Comparison of ENCODE assay signal across 11 cellular contexts in the genomic region with DNA sequence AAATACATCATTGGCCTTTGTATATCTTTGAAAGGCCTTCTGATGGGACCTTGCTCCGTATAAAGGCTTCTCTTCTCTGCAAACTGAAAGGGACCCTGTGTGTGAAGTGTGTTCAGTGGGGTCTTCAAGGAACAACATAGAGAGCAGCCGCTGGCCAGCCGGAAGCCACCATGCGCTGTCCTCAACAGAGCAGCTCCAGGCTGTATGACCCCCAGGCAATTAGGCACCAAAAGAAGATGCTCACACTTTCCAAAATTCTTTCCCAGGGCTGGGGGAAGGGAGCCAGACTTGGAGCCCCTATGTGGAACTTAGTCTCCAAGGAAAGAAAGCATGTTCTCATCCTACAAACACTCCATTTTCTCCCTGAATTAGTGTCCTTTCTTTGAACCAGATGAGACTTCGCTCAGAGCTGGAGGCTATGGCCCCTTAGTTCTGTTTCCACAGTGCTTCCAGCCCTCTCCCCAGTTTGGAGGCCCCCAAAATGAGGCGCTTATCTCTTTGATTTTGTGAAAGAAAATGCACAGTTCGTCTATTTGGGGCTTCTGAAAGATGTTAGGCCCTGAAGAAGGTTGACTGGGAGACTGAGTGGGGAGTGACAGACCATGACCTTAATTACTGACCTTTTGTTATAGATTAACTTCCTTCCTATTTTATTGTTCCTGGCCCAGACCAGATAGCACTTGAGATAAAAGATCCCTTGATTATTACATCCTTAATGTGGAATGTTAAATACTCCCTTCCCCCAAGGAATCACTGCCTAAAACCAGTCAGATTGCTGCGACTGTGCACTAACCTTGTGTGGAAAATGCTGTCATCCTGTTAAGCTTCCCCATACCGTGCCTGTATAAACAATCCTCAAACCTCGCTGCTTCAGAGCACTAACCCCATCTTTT.
DNase-seq lines count a peak whose midpoint lies in the region; ATAC-seq and TF ChIP-seq lines count a peak whose summit lies in the region.
"Had no signal": no experiment of that assay in that cellular context is flagged by ENCODE, and none has a peak within 500 bp of the region (broad histone marks: within the 10 kb centered on the region; RNA-seq: fewer than 3 reads in every experiment).

No MANE protein-coding gene starts in this region.

- WGBS in endodermal cell (ENCODE audit: insufficient coverage in 1 of 2, insufficient read length in 1 of 2), 2 experiments: 75 to 86% methylated on average over 3 to 10 of the region's 10 CpGs
- 65% methylated on average over 10 of the region's 10 CpGs for whole genome bisulfite sequencing in prostate gland

- no peaks in the 10 kb centered on the region for H3K9me2 ChIP-seq in Loucy (replicated peaks; ENCODE audit: low read depth, low read length)

- no peak for TF ChIP-seq POLR2A in prostate gland (IDR thresholded peaks at IDR 0.05)

- H3K4me1 ChIP-seq in Loucy (ENCODE audit: insufficient read depth, low read length, poor library complexity, severe bottlenecking): peaks cover 51% of the 10 kb centered on the region
- H3K4me1 ChIP-seq in endodermal cell (ENCODE audit: control insufficient read depth, insufficient read depth, low read length): peaks cover 25% of the 10 kb centered on the region
- H3K4me1 ChIP-seq in prostate gland (replicated peaks): no peaks in the 10 kb centered on the region
- H3K4me1 ChIP-seq in BE2C: peaks cover 27% of the 10 kb centered on the region

- CTCF ChIA-PET in activated CD4-positive, alpha-beta T cell treated with anti-CD3 and anti-CD28 coated beads for 36 hours (lab: Charles Lee): interaction anchor here (0.6 kb wide), 1 partner anchor 618 kb away, joined by 3 read pairs; no protein-coding TSS in a partner anchor

- H3K79me2 ChIP-seq in Loucy (ENCODE audit: insufficient read depth, low read length): peaks cover 7% of the 10 kb centered on the region; the same call in 1 of the 2 replicates

- peaks cover 45% of the 10 kb centered on the region for H3K4me1 Mint-ChIP-seq in endodermal cell
- H3K4me1 Mint-ChIP-seq in naive thymus-derived CD8-positive, alpha-beta T cell: peaks cover 11 to 37% (median 19%) of the 10 kb centered on the region in 4 donors
- H3K4me1 Mint-ChIP-seq in activated CD4-positive, alpha-beta T cell treated with anti-CD3 and anti-CD28 coated beads for 36 hours: peaks cover 23% of the 10 kb centered on the region

- H3K27me3 ChIP-seq in Loucy (ENCODE audit: insufficient read depth, low read length, poor library complexity, severe bottlenecking) (no peaks in the 10 kb centered on the region), endodermal cell (ENCODE audit: control insufficient read depth, insufficient read depth, low read length, poor library complexity, severe bottlenecking) (no peaks in the 10 kb centered on the region), prostate gland (replicated peaks; ENCODE audit: insufficient read depth) (no peaks in the 10 kb centered on the region), BE2C (no peaks in the 10 kb centered on the region)
- H3K27me3 ChIP-seq: sigmoid colon had no signal

- no peaks in the 10 kb centered on the region for H3K9me3 ChIP-seq in Loucy (ENCODE audit: insufficient read depth, low read depth, low read length)
- no peaks in the 10 kb centered on the region for H3K9me3 ChIP-seq in endodermal cell (ENCODE audit: control insufficient read depth, low read length)
- H3K9me3 ChIP-seq in prostate gland: no peaks in the 10 kb centered on the region
- no peaks in the 10 kb centered on the region for H3K9me3 ChIP-seq in BE2C
- H3K9me3 ChIP-seq: sigmoid colon had no signal

- TF ChIP-seq CTCF in C4-2B (conservative IDR thresholded peaks at IDR 0.05) (no peak), Loucy (conservative IDR thresholded peaks at IDR 0.05; ENCODE audit: low read length) (no peak), endodermal cell (conservative IDR thresholded peaks at IDR 0.05) (no peak), prostate gland (IDR thresholded peaks at IDR 0.05) (no peak), BE2C (IDR thresholded peaks at IDR 0.05; ENCODE audit: low read depth, low read length) (no peak)

- H3K27ac ChIP-seq in C4-2B (peak overlapping the region; percentile 66), endodermal cell (ENCODE audit: low read depth, low read length) (peak overlapping the region; percentile 88), prostate gland (no peak overlapping the region)

- no peaks in the 10 kb centered on the region for H3K27me3 Mint-ChIP-seq in endodermal cell (ENCODE audit: insufficient read depth)
- no peaks in the 10 kb centered on the region for H3K27me3 Mint-ChIP-seq in naive thymus-derived CD8-positive, alpha-beta T cell
- no peaks in the 10 kb centered on the region for H3K27me3 Mint-ChIP-seq in activated CD4-positive, alpha-beta T cell treated with anti-CD3 and anti-CD28 coated beads for 36 hours

- H3K9ac ChIP-seq in Loucy (ENCODE audit: low read depth, low read length, poor library complexity, severe bottlenecking): no peak overlapping the region
- H3K9ac ChIP-seq in endodermal cell (ENCODE audit: extremely low read depth, low read length, poor library complexity, severe bottlenecking): peak overlapping the region; percentile 5

- peak overlapping the region; percentile 12 for H3K4me3 Mint-ChIP-seq in endodermal cell
- no peak overlapping the region for H3K4me3 Mint-ChIP-seq in naive thymus-derived CD8-positive, alpha-beta T cell
- H3K4me3 Mint-ChIP-seq in activated CD4-positive, alpha-beta T cell treated with anti-CD3 and anti-CD28 coated beads for 36 hours: no peak overlapping the region

- POLR2A ChIA-PET in naive thymus-derived CD8-positive, alpha-beta T cell (lab: Charles Lee): no interaction called here
- POLR2A ChIA-PET in activated CD4-positive, alpha-beta T cell treated with anti-CD3 and anti-CD28 coated beads for 36 hours (lab: Charles Lee): no interaction called here

- H3K4me2 ChIP-seq in Loucy (ENCODE audit: low read depth, low read length, poor library complexity, severe bottlenecking): peak overlapping the region; percentile 11

- no peaks in the 10 kb centered on the region for H3F3A ChIP-seq in Loucy (ENCODE audit: low read depth)

- peak; percentile 69 for DNase-seq in endodermal cell
- no peak for DNase-seq in naive thymus-derived CD8-positive, alpha-beta T cell
- no peak for DNase-seq in prostate gland (ENCODE audit: low spot score)
- no peak for DNase-seq in BE2C
- no peak for DNase-seq in NCI-H1092 treated with DMSO at 0.1 percent for 48 hours (lab: John Stamatoyannopoulos, UW)
- DNase-seq in activated CD4-positive, alpha-beta T cell treated with anti-CD3 and anti-CD28 coated beads for 36 hours: no peak
- DNase-seq: central memory CD4-positive, alpha-beta T cell; OCI-M1; sigmoid colon had no signal

- no peaks in the 10 kb centered on the region for H4K20me1 ChIP-seq in Loucy (ENCODE audit: insufficient read depth, low read length, poor library complexity, severe bottlenecking)

- peaks cover 14% of the 10 kb centered on the region for H3K36me3 Mint-ChIP-seq in endodermal cell (ENCODE audit: low read depth)
- H3K36me3 Mint-ChIP-seq in naive thymus-derived CD8-positive, alpha-beta T cell: no peaks in the 10 kb centered on the region
- no peaks in the 10 kb centered on the region for H3K36me3 Mint-ChIP-seq in activated CD4-positive, alpha-beta T cell treated with anti-CD3 and anti-CD28 coated beads for 36 hours (ENCODE audit: low read depth)

- H3K36me3 ChIP-seq in Loucy (ENCODE audit: insufficient read depth, low read length) (no peaks in the 10 kb centered on the region), endodermal cell (ENCODE audit: control insufficient read depth, insufficient read depth, low read length) (no peaks in the 10 kb centered on the region), prostate gland (no peaks in the 10 kb centered on the region), BE2C (peaks cover 4% of the 10 kb centered on the region; the same call in 1 of the 2 replicates)
- H3K36me3 ChIP-seq: sigmoid colon had no signal

- H3K9me3 Mint-ChIP-seq in endodermal cell: no peaks in the 10 kb centered on the region
- no peaks in the 10 kb centered on the region for H3K9me3 Mint-ChIP-seq in naive thymus-derived CD8-positive, alpha-beta T cell
- H3K9me3 Mint-ChIP-seq in activated CD4-positive, alpha-beta T cell treated with anti-CD3 and anti-CD28 coated beads for 36 hours (ENCODE audit: low read depth): no peaks in the 10 kb centered on the region

- no peak for ATAC-seq in naive thymus-derived CD8-positive, alpha-beta T cell
- ATAC-seq in activated CD4-positive, alpha-beta T cell treated with anti-CD3 and anti-CD28 coated beads for 36 hours: no peak

- peak overlapping the region; percentile 85 for H3K27ac Mint-ChIP-seq in endodermal cell
- peak overlapping the region in 8 of 10 donors; percentile 6 to 97 (median 28) for H3K27ac Mint-ChIP-seq in naive thymus-derived CD8-positive, alpha-beta T cell
- H3K27ac Mint-ChIP-seq in activated CD4-positive, alpha-beta T cell treated with anti-CD3 and anti-CD28 coated beads for 36 hours: no peak overlapping the region

- H2AFZ ChIP-seq in Loucy (ENCODE audit: low read length): no peak overlapping the region

- H3K4me3 ChIP-seq in Loucy (ENCODE audit: low read length, poor library complexity, severe bottlenecking) (no peak overlapping the region), endodermal cell (ENCODE audit: low read length) (peak overlapping the region; percentile 42), prostate gland (no peak overlapping the region), BE2C (ENCODE audit: low read depth, low read length) (no peak overlapping the region)
- H3K4me3 ChIP-seq: sigmoid colon had no signal

- intact Hi-C loops in prostate gland (cut with DNase I): no loop called here
- intact Hi-C loops in activated CD4-positive, alpha-beta T cell treated with anti-CD3 and anti-CD28 coated beads for 36 hours (cut with DNase I, micrococcal nuclease): no loop called here

Comparison
In these comparisons a context has a peak if more than half of its experiments do, and no peak if none do; other contexts are left out.
1. H3K27ac ChIP-seq: peak in C4-2B (single experiment) and endodermal cell (single experiment); none in prostate gland (0 of 2).